13 cellular contexts compared by ENCODE assay signal in genomic region chr5:1514027-1514818, GRCh38. TPM values are rescaled to one million over a fixed set of nuclear protein-coding genes. Genes with fewer than 3 reads are reported as not detected.
A peak's percentile ranks its signal among the peaks of the same experiment; 100 is the strongest.
DNase-seq lines count a peak whose midpoint lies in the region; ATAC-seq and TF ChIP-seq lines count a peak whose summit lies in the region.
"Had no signal": no experiment of that assay in that cellular context is flagged by ENCODE, and none has a peak within 500 bp of the region (broad histone marks: within the 10 kb centered on the region; RNA-seq: fewer than 3 reads in every experiment).

No MANE protein-coding gene starts in this region.

- peak overlapping the region; percentile 68 to 87 (median 78) for H3K27ac Mint-ChIP-seq in CD14-positive monocyte

- H3K9me3 ChIP-seq in PC-9 (ENCODE audit: insufficient read depth, low read depth) (no peaks in the 10 kb centered on the region), right cardiac atrium (ENCODE audit: control insufficient read depth, low read length) (no peaks in the 10 kb centered on the region)
- H3K9me3 ChIP-seq: thyroid gland had no signal

- POLR2A ChIA-PET in PC-9 (lab: Charles Lee; ENCODE audit: unreplicated experiment), result interaction anchor here (0.6 kb wide), 2 partner anchors 60 to 105 kb away, joined by 10 to 11 read pairs; no protein-coding TSS in a partner anchor

- peaks cover 55 to 69% of the 10 kb centered on the region in 2 donors for H3K36me3 Mint-ChIP-seq in CD14-positive monocyte

- 85% methylated on average over 30 of the region's 30 CpGs for WGBS in right cardiac atrium

- H4K20me1 ChIP-seq in PC-9 (ENCODE audit: insufficient read depth), result peaks cover 55% of the 10 kb centered on the region

- H3K9me2 ChIP-seq in PC-9 (ENCODE audit: insufficient read depth), result no peaks in the 10 kb centered on the region

- H3K4me3 ChIP-seq in PC-9 (no peak overlapping the region), right cardiac atrium (ENCODE audit: low read length) (no peak overlapping the region)
- H3K4me3 ChIP-seq: thyroid gland had no signal

- no peaks in the 10 kb centered on the region for H3K9me3 Mint-ChIP-seq in CD14-positive monocyte
- H3K9me3 Mint-ChIP-seq: CD4-positive, alpha-beta memory T cell had no signal

- H3K27me3 Mint-ChIP-seq in CD14-positive monocyte (ENCODE audit: low read depth in 3 of 3), result peaks cover 0 to 4% (median 0%) of the 10 kb centered on the region in 3 donors
- H3K27me3 Mint-ChIP-seq: CD4-positive, alpha-beta memory T cell had no signal

- ATAC-seq in right cardiac atrium (no peak), GM19351 (IDR thresholded peaks at IDR 0.05; ENCODE audit: unreplicated experiment) (no peak)

- BruUV-seq in PC-9 (replicated peaks; lab: Mats Ljungman, UMichigan), result no TSS peak

- no peak overlapping the region for H3K4me3 Mint-ChIP-seq in CD14-positive monocyte
- H3K4me3 Mint-ChIP-seq: CD4-positive, alpha-beta memory T cell had no signal

- H3K27me3 ChIP-seq in PC-9 (ENCODE audit: insufficient read depth, low read depth) (no peaks in the 10 kb centered on the region), right cardiac atrium (ENCODE audit: control insufficient read depth, insufficient read depth) (no peaks in the 10 kb centered on the region)
- H3K27me3 ChIP-seq: thyroid gland had no signal

- H2AFZ ChIP-seq in PC-9, result no peak overlapping the region

- DNase-seq in CD14-positive monocyte (ENCODE audit: low spot score), result no peak
- DNase-seq in PC-9, result no peak
- DNase-seq in right cardiac atrium, result peak; percentile 11 to 48 (median 23)
- peak in 8 of 10 donors; percentile 6 to 62 (median 18) for DNase-seq in posterior cingulate gyrus
- no peak for DNase-seq in substantia nigra (lab: John Stamatoyannopoulos, UW)
- no peak for DNase-seq in Ammon's horn (ENCODE audit: low spot score)
- no peak for DNase-seq in NCI-H2227 (lab: John Stamatoyannopoulos, UW; ENCODE audit: unreplicated experiment)
- DNase-seq: CD4-positive, alpha-beta memory T cell; effector memory CD4-positive, alpha-beta T cell; NCI-H2081; stimulated activated CD4-positive, alpha-beta T cell treated with anti-CD3 and anti-CD28 coated beads, Interleukin-4, amount 100 ng/mL, for 1 hour had no signal

- peaks cover 37% of the 10 kb centered on the region for H3F3A ChIP-seq in PC-9 (ENCODE audit: insufficient read depth, low read depth)

- peaks cover 10% of the 10 kb centered on the region for H3K36me3 ChIP-seq in PC-9 (ENCODE audit: low read depth)
- H3K36me3 ChIP-seq: thyroid gland had no signal

- TF ChIP-seq CTCF in CD14-positive monocyte (IDR thresholded peaks at IDR 0.05) (no peak), PC-9 (conservative IDR thresholded peaks at IDR 0.05) (no peak)

- CTCF ChIA-PET in PC-9 (lab: Charles Lee), result interaction anchor here (0.6 kb wide), 1 partner anchor 39 kb away, joined by 3 read pairs; no protein-coding TSS in a partner anchor

- intact Hi-C loops in CD14-positive monocyte (cut with micrococcal nuclease), result loop anchor here in 1 of 2 donors (10.0 kb wide), 1 partner anchor 51 kb away; no protein-coding TSS in a partner anchor
- intact Hi-C loops in PC-9 (cut with micrococcal nuclease; ENCODE audit: unreplicated experiment), result loop anchor here (5.0 to 10.0 kb wide), 2 partner anchors 347 to 399 kb away; partner anchors contain the start of gene SLC12A7
- intact Hi-C loops in right cardiac atrium (cut with DNase I), result no loop called here
- intact Hi-C loops in posterior cingulate gyrus (cut with DNase I), result no loop called here

- H3K4me1 ChIP-seq in PC-9 (replicated peaks; ENCODE audit: insufficient read depth) (peaks cover 64% of the 10 kb centered on the region), right cardiac atrium (ENCODE audit: control insufficient read depth, insufficient read depth, low read length) (no peaks in the 10 kb centered on the region)
- H3K4me1 ChIP-seq: thyroid gland had no signal

- peaks cover 79% of the 10 kb centered on the region for H3K79me2 ChIP-seq in PC-9 (ENCODE audit: low read depth)

- peak overlapping the region; percentile 40 for H3K4me2 ChIP-seq in PC-9

- peaks cover 55% of the 10 kb centered on the region for H3K4me1 Mint-ChIP-seq in CD14-positive monocyte

- H3K27ac ChIP-seq in PC-9, result 0 out of 2 replicates have a peak overlapping the region, but pooled peaks have one; percentile 19
- H3K27ac ChIP-seq in right cardiac atrium (ENCODE audit: low read length), result no peak overlapping the region
- H3K27ac ChIP-seq in substantia nigra (ENCODE audit: low read depth, low read length, poor library complexity, severe bottlenecking), result no peak overlapping the region
- H3K27ac ChIP-seq: thyroid gland had no signal

RNA-seq across cellular contexts. Expression of gene LPCAT1, which starts 9.5 kb away (rescaled TPM):
- polyA plus RNA-seq in CD14-positive monocyte, result 10 to 100 TPM; 34.1 to 34.8 TPM
- 90.6 and 96.1 TPM in 2 replicates for total RNA-seq in PC-9 (2021)
- 10 to 100 TPM; 11.0 to 19.7 (median 15.5) TPM for total RNA-seq in right cardiac atrium
- 15.6 TPM for polyA plus RNA-seq in right cardiac atrium

Comparison
In these comparisons a context has a peak if more than half of its experiments do, and no peak if none do; other contexts are left out.
1. DNase-seq: peak in right cardiac atrium (3 of 3) and posterior cingulate gyrus (8 of 10); none in CD14-positive monocyte (single experiment), PC-9 (0 of 2), substantia nigra (0 of 49), Ammon's horn (single experiment) and NCI-H2227 (single experiment).